In the genomic region with DNA sequence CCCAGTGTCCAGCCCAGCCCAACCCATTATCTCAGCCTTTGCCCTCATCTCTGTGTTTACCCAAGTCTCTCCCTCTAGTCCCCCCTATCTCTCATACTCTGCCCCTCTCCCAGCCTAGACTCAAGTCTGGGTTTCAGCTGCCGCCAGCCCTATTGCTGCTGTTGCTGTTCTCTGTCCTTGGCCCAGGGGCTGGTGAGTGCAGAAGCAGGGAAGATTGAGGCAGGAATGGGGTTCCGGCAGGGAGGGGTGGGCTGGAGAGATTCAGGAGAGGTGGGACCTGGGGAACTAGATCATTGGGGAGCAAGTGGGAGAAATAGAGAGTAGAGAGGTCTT, we compare ENCODE assay signal across 7 cellular contexts. TPM values are rescaled to one million over a fixed set of nuclear protein-coding genes. Genes with fewer than 3 reads are reported as not detected.
DNase-seq lines count a peak whose midpoint lies in the region; ATAC-seq lines count a peak whose summit lies in the region.

No MANE protein-coding gene starts in this region.

- H3K27ac ChIP-seq in HUES6 (ENCODE audit: low read depth, low read length) (no peak overlapping the region), iPS-18a (ENCODE audit: low read length) (no peak overlapping the region)

- peaks cover 15% of the 10 kb centered on the region; the same call in 1 of the 2 replicates for H3K4me1 ChIP-seq in HUES6 (ENCODE audit: control insufficient read depth, insufficient read depth, low read length)
- H3K4me1 ChIP-seq in iPS-18a (ENCODE audit: control insufficient read depth, low read depth, low read length): peaks cover 3% of the 10 kb centered on the region

- no peaks in the 10 kb centered on the region for H3K27me3 ChIP-seq in HUES6 (ENCODE audit: control insufficient read depth, insufficient read depth, low read length)
- H3K27me3 ChIP-seq in iPS-18a (ENCODE audit: control insufficient read depth, insufficient read depth, low read length): no peaks in the 10 kb centered on the region

- H3K4me3 ChIP-seq in HUES6 (ENCODE audit: low read depth, low read length) (peak overlapping the region; percentile 86), iPS-18a (ENCODE audit: low read length) (peak overlapping the region; percentile 75)

- H3K27ac Mint-ChIP-seq in activated CD8-positive, alpha-beta T cell treated with anti-CD3 and anti-CD28 coated beads, Interleukin-2, amount 10 ng/mL, durations not matched to agents 7 days and 5 days: peak overlapping the region; percentile 78
- peak overlapping the region; percentile 85 to 89 for H3K27ac Mint-ChIP-seq in stimulated activated naive CD8-positive, alpha-beta T cell treated with anti-CD3 and anti-CD28 coated beads, Interleukin-15, amount 100 ng/mL, for 72 hours

- no peaks in the 10 kb centered on the region for H3K9me3 Mint-ChIP-seq in activated CD8-positive, alpha-beta T cell treated with anti-CD3 and anti-CD28 coated beads, Interleukin-2, amount 10 ng/mL, durations not matched to agents 7 days and 5 days (ENCODE audit: insufficient read depth)
- H3K9me3 Mint-ChIP-seq in stimulated activated naive CD8-positive, alpha-beta T cell treated with anti-CD3 and anti-CD28 coated beads, Interleukin-15, amount 100 ng/mL, for 72 hours: no peaks in the 10 kb centered on the region

- CTCF ChIA-PET in activated CD8-positive, alpha-beta T cell treated with anti-CD3 and anti-CD28 coated beads, Interleukin-2, amount 10 ng/mL, durations not matched to agents 7 days and 5 days (lab: Charles Lee): interaction anchor here (1.3 kb wide), 1 partner anchor 53 kb away, joined by 3 read pairs; no protein-coding TSS in a partner anchor

- POLR2A ChIA-PET in activated CD8-positive, alpha-beta T cell treated with anti-CD3 and anti-CD28 coated beads, Interleukin-2, amount 10 ng/mL, durations not matched to agents 7 days and 5 days (lab: Charles Lee): no interaction called here

- H3K9me3 ChIP-seq in HUES6 (ENCODE audit: control insufficient read depth, insufficient read depth, low read depth, low read length) (no peaks in the 10 kb centered on the region), iPS-18a (ENCODE audit: control insufficient read depth, low read depth, low read length) (no peaks in the 10 kb centered on the region)

- H3K9ac ChIP-seq in HUES6 (ENCODE audit: low read length): peak overlapping the region; percentile 53
- H3K9ac ChIP-seq in iPS-18a (ENCODE audit: low read length): peak overlapping the region; percentile 8

- peak overlapping the region; percentile 78 for H3K4me3 Mint-ChIP-seq in activated CD8-positive, alpha-beta T cell treated with anti-CD3 and anti-CD28 coated beads, Interleukin-2, amount 10 ng/mL, durations not matched to agents 7 days and 5 days
- peak overlapping the region; percentile 85 to 90 for H3K4me3 Mint-ChIP-seq in stimulated activated naive CD8-positive, alpha-beta T cell treated with anti-CD3 and anti-CD28 coated beads, Interleukin-15, amount 100 ng/mL, for 72 hours

- no peak for ATAC-seq in activated CD8-positive, alpha-beta T cell treated with anti-CD3 and anti-CD28 coated beads, Interleukin-2, amount 10 ng/mL, durations not matched to agents 7 days and 5 days
- peak; percentile 11 for ATAC-seq in stimulated activated naive CD8-positive, alpha-beta T cell treated with anti-CD3 and anti-CD28 coated beads, Interleukin-15, amount 100 ng/mL, for 72 hours
- no peak for ATAC-seq in HG03521 (IDR thresholded peaks at IDR 0.05; ENCODE audit: unreplicated experiment)

- H3K4me1 Mint-ChIP-seq in activated CD8-positive, alpha-beta T cell treated with anti-CD3 and anti-CD28 coated beads, Interleukin-2, amount 10 ng/mL, durations not matched to agents 7 days and 5 days (ENCODE audit: low read depth): peaks cover 40% of the 10 kb centered on the region
- peaks cover 43% of the 10 kb centered on the region for H3K4me1 Mint-ChIP-seq in stimulated activated naive CD8-positive, alpha-beta T cell treated with anti-CD3 and anti-CD28 coated beads, Interleukin-15, amount 100 ng/mL, for 72 hours

- H3K27me3 Mint-ChIP-seq in activated CD8-positive, alpha-beta T cell treated with anti-CD3 and anti-CD28 coated beads, Interleukin-2, amount 10 ng/mL, durations not matched to agents 7 days and 5 days (ENCODE audit: low read depth): peaks cover 6% of the 10 kb centered on the region
- H3K27me3 Mint-ChIP-seq in stimulated activated naive CD8-positive, alpha-beta T cell treated with anti-CD3 and anti-CD28 coated beads, Interleukin-15, amount 100 ng/mL, for 72 hours: peaks cover 12% of the 10 kb centered on the region

- no peaks in the 10 kb centered on the region for H3K36me3 Mint-ChIP-seq in activated CD8-positive, alpha-beta T cell treated with anti-CD3 and anti-CD28 coated beads, Interleukin-2, amount 10 ng/mL, durations not matched to agents 7 days and 5 days (ENCODE audit: low read depth)

- DNase-seq in activated CD8-positive, alpha-beta T cell treated with anti-CD3 and anti-CD28 coated beads, Interleukin-2, amount 10 ng/mL, durations not matched to agents 7 days and 5 days: no peak
- no peak for DNase-seq in stimulated activated naive CD8-positive, alpha-beta T cell treated with anti-CD3 and anti-CD28 coated beads, Interleukin-15, amount 100 ng/mL, for 72 hours
- no peak for DNase-seq in GF-D8 (lab: John Stamatoyannopoulos, UW)
- no peak for DNase-seq in LoVo (ENCODE audit: low spot score)

- H3K36me3 ChIP-seq in HUES6 (ENCODE audit: control insufficient read depth, insufficient read depth, low read length) (no peaks in the 10 kb centered on the region), iPS-18a (ENCODE audit: control insufficient read depth, low read depth, low read length) (no peaks in the 10 kb centered on the region)

RNA-seq across cellular contexts. Expression of gene TMEM8B, which starts 0.7 kb away (rescaled TPM):
- total RNA-seq in activated CD8-positive, alpha-beta T cell treated with anti-CD3 and anti-CD28 coated beads, Interleukin-2, amount 10 ng/mL, durations not matched to agents 7 days and 5 days: 1 to 10 TPM; 1.6 to 2.3 TPM

RNA-seq across cellular contexts. Expression of gene FAM221B, which starts 1.2 kb away (rescaled TPM):
- total RNA-seq in activated CD8-positive, alpha-beta T cell treated with anti-CD3 and anti-CD28 coated beads, Interleukin-2, amount 10 ng/mL, durations not matched to agents 7 days and 5 days: not detected

RNA-seq across cellular contexts. Expression of gene HINT2, which starts 14.9 kb away (rescaled TPM):
- 10 to 100 TPM; 74.7 to 76.8 TPM for total RNA-seq in activated CD8-positive, alpha-beta T cell treated with anti-CD3 and anti-CD28 coated beads, Interleukin-2, amount 10 ng/mL, durations not matched to agents 7 days and 5 days

RNA-seq across cellular contexts. Expression of gene SPAG8, which starts 17.7 kb away (rescaled TPM):
- 1 to 10 TPM; 1.3 to 1.5 TPM for total RNA-seq in activated CD8-positive, alpha-beta T cell treated with anti-CD3 and anti-CD28 coated beads, Interleukin-2, amount 10 ng/mL, durations not matched to agents 7 days and 5 days

RNA-seq across cellular contexts. Expression of gene NPR2, which starts 38.3 kb away (rescaled TPM):
- 10 to 100 TPM; 10.8 to 11.1 TPM for total RNA-seq in activated CD8-positive, alpha-beta T cell treated with anti-CD3 and anti-CD28 coated beads, Interleukin-2, amount 10 ng/mL, durations not matched to agents 7 days and 5 days
